ENCODE assay signal across 1 cellular context in genomic region chr2:134727385-134727784, GRCh38.
TF ChIP-seq lines count a peak whose summit lies in the region.

No MANE protein-coding gene starts in this region.

TF ChIP-seq in K562, 482 proteins besides CTCF, POLR2A, EP300 and RAD21:
- no peak for TF ChIP-seq ARID3B (CRISPR knock-in tag; IDR thresholded peaks at IDR 0.05; ENCODE audit: borderline replicate concordance)
- 0 out of 2 replicates have a peak, but pooled peaks have one; percentile 16 for TF ChIP-seq MAFG (tag; conservative IDR thresholded peaks at IDR 0.05)
- TF ChIP-seq RFX1 (IDR thresholded peaks at IDR 0.05), result peak; percentile 63
- no peak for TF ChIP-seq LARP7 (IDR thresholded peaks at IDR 0.05)
- peak; percentile 75 for TF ChIP-seq FOSL1 (tag; conservative IDR thresholded peaks at IDR 0.05)
- TF ChIP-seq JUND (IDR thresholded peaks at IDR 0.05; ENCODE audit: borderline replicate concordance, low read depth, low read length), result peak; percentile 51
- peak; percentile 45; the same call in 1 of the 3 replicates for TF ChIP-seq JUND (tag; IDR thresholded peaks at IDR 0.05; ENCODE audit: borderline replicate concordance, low read depth, low read length)
- TF ChIP-seq C11orf30 (IDR thresholded peaks at IDR 0.05; ENCODE audit: low read depth), result 0 out of 2 replicates have a peak, but pooled peaks have one; percentile 18
- TF ChIP-seq STAT5A (IDR thresholded peaks at IDR 0.05; ENCODE audit: borderline replicate concordance, low read length), result no peak
- TF ChIP-seq, protein P1, sequence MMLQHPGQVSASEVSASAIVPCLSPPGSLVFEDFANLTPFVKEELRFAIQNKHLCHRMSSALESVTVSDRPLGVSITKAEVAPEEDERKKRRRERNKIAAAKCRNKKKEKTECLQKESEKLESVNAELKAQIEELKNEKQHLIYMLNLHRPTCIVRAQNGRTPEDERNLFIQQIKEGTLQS (IDR thresholded peaks at IDR 0.05), result peak; percentile 48; the same call in 1 of the 2 replicates
- TF ChIP-seq, protein P1 (CRISPR knock-in tag; conservative IDR thresholded peaks at IDR 0.05), result no peak
TF ChIP-seq in K562: peak in this region for 6.
